ENCODE assay signal across 8 cellular contexts in the genomic region with DNA sequence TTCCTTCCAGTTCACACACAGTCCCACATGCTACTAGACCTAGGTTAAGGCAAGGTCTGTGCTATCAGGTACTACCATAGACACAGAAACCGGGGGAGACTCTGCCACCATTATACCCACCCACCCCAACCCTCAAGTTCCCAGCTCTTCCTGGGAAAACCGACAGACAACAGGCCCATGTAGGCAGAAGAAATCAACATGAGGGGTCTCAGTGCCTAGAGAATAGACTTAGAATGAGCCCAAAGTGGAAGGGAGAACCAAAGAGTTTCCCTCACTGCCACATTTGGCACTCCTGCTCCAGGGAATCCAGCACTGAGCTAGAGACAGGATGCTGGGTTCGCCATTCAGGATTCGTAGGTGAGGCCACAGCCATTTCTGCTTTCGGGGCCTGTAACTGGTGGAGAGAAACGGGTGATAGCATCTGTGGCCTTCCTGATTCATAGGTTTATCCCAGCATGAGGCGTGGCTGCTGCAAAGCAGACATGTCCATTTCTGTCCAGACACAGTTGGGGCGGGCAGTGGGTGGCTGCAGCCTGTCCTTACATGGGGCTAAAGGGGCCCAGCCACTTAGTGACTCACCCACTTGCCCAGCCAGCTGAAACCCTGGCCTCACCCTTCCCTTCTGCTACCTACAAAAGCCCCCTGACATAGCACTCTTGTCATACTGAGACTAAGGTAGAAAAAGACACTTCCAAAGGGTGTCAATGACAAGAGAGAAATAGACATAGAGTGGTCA.
DNase-seq lines count a peak whose midpoint lies in the region; ATAC-seq lines count a peak whose summit lies in the region.

No MANE protein-coding gene starts in this region.

- peak; percentile 18 for ATAC-seq in HG03175 (IDR thresholded peaks at IDR 0.05; ENCODE audit: unreplicated experiment)
- ATAC-seq in activated naive CD8-positive, alpha-beta T cell treated with anti-CD3 and anti-CD28 coated beads, Interleukin-2, amount 50 U/mL, for 24 hours: no peak

- peaks cover 4% of the 10 kb centered on the region for H3K27me3 Mint-ChIP-seq in T-helper 2 cell treated with Interferon-gamma antibody and Interleukin-4, amounts not matched to agents 5 μg/mL and 100 μg/mL, for 36 hours (ENCODE audit: low read depth)
- peaks cover 2% of the 10 kb centered on the region for H3K27me3 Mint-ChIP-seq in activated naive CD8-positive, alpha-beta T cell treated with anti-CD3 and anti-CD28 coated beads, Interleukin-2, amount 50 U/mL, for 24 hours

- peaks cover 82% of the 10 kb centered on the region for H3K4me1 Mint-ChIP-seq in T-helper 2 cell treated with Interferon-gamma antibody and Interleukin-4, amounts not matched to agents 5 μg/mL and 100 μg/mL, for 36 hours (ENCODE audit: low read depth)
- peaks cover 95% of the 10 kb centered on the region for H3K4me1 Mint-ChIP-seq in activated naive CD8-positive, alpha-beta T cell treated with anti-CD3 and anti-CD28 coated beads, Interleukin-2, amount 50 U/mL, for 24 hours

- H3K27ac ChIP-seq in mucosa of rectum (ENCODE audit: low read depth in 2 of 2, low read length in 2 of 2): peak overlapping the region; percentile 41 to 46

- H3K36me3 Mint-ChIP-seq in T-helper 2 cell treated with Interferon-gamma antibody and Interleukin-4, amounts not matched to agents 5 μg/mL and 100 μg/mL, for 36 hours (ENCODE audit: low read depth): no peaks in the 10 kb centered on the region
- H3K36me3 Mint-ChIP-seq in activated naive CD8-positive, alpha-beta T cell treated with anti-CD3 and anti-CD28 coated beads, Interleukin-2, amount 50 U/mL, for 24 hours (ENCODE audit: low read depth): peaks cover 2% of the 10 kb centered on the region

- no peak overlapping the region for H3K9ac ChIP-seq in mucosa of rectum (ENCODE audit: low read depth in 1 of 2, low read length in 2 of 2)

- peak overlapping the region; percentile 93 for H3K27ac Mint-ChIP-seq in T-helper 2 cell treated with Interferon-gamma antibody and Interleukin-4, amounts not matched to agents 5 μg/mL and 100 μg/mL, for 36 hours
- peak overlapping the region; percentile 98 for H3K27ac Mint-ChIP-seq in activated naive CD8-positive, alpha-beta T cell treated with anti-CD3 and anti-CD28 coated beads, Interleukin-2, amount 50 U/mL, for 24 hours

- no peaks in the 10 kb centered on the region for H3K36me3 ChIP-seq in mucosa of rectum (ENCODE audit: control insufficient read depth in 2 of 2, insufficient read depth in 2 of 2, low read length in 2 of 2)

- no peaks in the 10 kb centered on the region for H3K27me3 ChIP-seq in mucosa of rectum (ENCODE audit: control insufficient read depth in 2 of 2, insufficient read depth in 2 of 2, low read length in 2 of 2)

- peak; percentile 62 for DNase-seq in T-helper 2 cell treated with Interferon-gamma antibody and Interleukin-4, amounts not matched to agents 5 μg/mL and 100 μg/mL, for 36 hours (ENCODE audit: low spot score)
- DNase-seq in T-helper 2 cell (no peak), NCI-H748 (lab: John Stamatoyannopoulos, UW; ENCODE audit: unreplicated experiment) (no peak), foreskin melanocyte (no peak), head of caudate nucleus (no peak)
- peak; percentile 54 for DNase-seq in activated naive CD8-positive, alpha-beta T cell treated with anti-CD3 and anti-CD28 coated beads, Interleukin-2, amount 50 U/mL, for 24 hours

- peaks cover 35 to 41% of the 10 kb centered on the region in 2 donors for H3K4me1 ChIP-seq in mucosa of rectum (ENCODE audit: control insufficient read depth in 2 of 2, insufficient read depth in 2 of 2, low read length in 2 of 2)

- no peaks in the 10 kb centered on the region for H3K9me3 Mint-ChIP-seq in T-helper 2 cell treated with Interferon-gamma antibody and Interleukin-4, amounts not matched to agents 5 μg/mL and 100 μg/mL, for 36 hours
- H3K9me3 Mint-ChIP-seq in activated naive CD8-positive, alpha-beta T cell treated with anti-CD3 and anti-CD28 coated beads, Interleukin-2, amount 50 U/mL, for 24 hours: no peaks in the 10 kb centered on the region

- H3K4me3 ChIP-seq in mucosa of rectum (ENCODE audit: low read length in 2 of 2): no peak overlapping the region

- H3K4me3 Mint-ChIP-seq in T-helper 2 cell treated with Interferon-gamma antibody and Interleukin-4, amounts not matched to agents 5 μg/mL and 100 μg/mL, for 36 hours: peak overlapping the region; percentile 14
- H3K4me3 Mint-ChIP-seq in activated naive CD8-positive, alpha-beta T cell treated with anti-CD3 and anti-CD28 coated beads, Interleukin-2, amount 50 U/mL, for 24 hours: no peak overlapping the region

- H3K9me3 ChIP-seq in mucosa of rectum (ENCODE audit: control insufficient read depth in 2 of 2, low read length in 2 of 2): no peaks in the 10 kb centered on the region

- intact Hi-C loops in head of caudate nucleus (cut with DNase I): no loop called here

Comparison
In these comparisons a context has a peak if more than half of its experiments do, and no peak if none do; other contexts are left out.
1. DNase-seq: peak in T-helper 2 cell treated with Interferon-gamma antibody and Interleukin-4, amounts not matched to agents 5 μg/mL and 100 μg/mL, for 36 hours (single experiment) and activated naive CD8-positive, alpha-beta T cell treated with anti-CD3 and anti-CD28 coated beads, Interleukin-2, amount 50 U/mL, for 24 hours (single experiment); none in T-helper 2 cell (0 of 5), NCI-H748 (single experiment), foreskin melanocyte (single experiment) and head of caudate nucleus (0 of 42).